ENCODE assay signal across 8 cellular contexts in genomic region chr11:6603287-6604080, GRCh38. TPM values are rescaled to one million over a fixed set of nuclear protein-coding genes. Genes with fewer than 3 reads are reported as not detected.
DNase-seq lines count a peak whose midpoint lies in the region; TF ChIP-seq lines count a peak whose summit lies in the region.

Gene ILK, plus strand, starts transcription at chr11:6603774. Its CDS starts 498 bp downstream, at chr11:6604272.
Gene RRP8, minus strand, starts transcription at chr11:6603616. Its CDS starts 114 bp downstream, at chr11:6603502.

- peak within 1 kb of the TSS; percentile 90 for H3K27ac ChIP-seq in neural progenitor cell

- H3K9me3 Mint-ChIP-seq in neural progenitor cell: no peaks in the 10 kb centered on the region

- H3K36me3 ChIP-seq in ES-I3 (ENCODE audit: insufficient read depth, low read length) (peaks cover 15% of the 10 kb centered on the region), H7 (replicated peaks; ENCODE audit: control insufficient read depth, insufficient read depth, low read length) (peaks cover 24% of the 10 kb centered on the region), neural progenitor cell (peaks cover 4% of the 10 kb centered on the region)

- peak within 1 kb of the TSS; percentile 99 for H3K4me2 ChIP-seq in neural progenitor cell

- peaks cover 27% of the 10 kb centered on the region for H3F3A ChIP-seq in neural progenitor cell (ENCODE audit: low read depth)

- TF ChIP-seq CTCF in foreskin fibroblast (IDR thresholded peaks at IDR 0.05; ENCODE audit: low read depth, low read length): no peak
- TF ChIP-seq CTCF in neural progenitor cell (IDR thresholded peaks at IDR 0.05): peak; percentile 24

- H3K4me3 Mint-ChIP-seq in neural progenitor cell: no peak within 1 kb of the TSS

- H3K4me1 Mint-ChIP-seq in neural progenitor cell: peaks cover 20% of the 10 kb centered on the region

- H3K27ac Mint-ChIP-seq in neural progenitor cell: no peak within 1 kb of the TSS

- H4K20me1 ChIP-seq in neural progenitor cell (ENCODE audit: low read depth): no peaks in the 10 kb centered on the region

- no peaks in the 10 kb centered on the region for H3K27me3 Mint-ChIP-seq in neural progenitor cell (ENCODE audit: insufficient read depth, low read depth)

- DNase-seq in H7: peak; percentile 98
- peak; percentile 89 for DNase-seq in M059J (ENCODE audit: low read depth)
- peak; percentile 14 for DNase-seq in SIG-M5 (lab: John Stamatoyannopoulos, UW)
- DNase-seq in activated gamma-delta T cell (lab: John Stamatoyannopoulos, UW): peak; percentile 78
- DNase-seq in foreskin fibroblast: peak; percentile 90 to 97
- peak; percentile 96 for DNase-seq in neural progenitor cell (ENCODE audit: low spot score)
- peak; percentile 86 for DNase-seq in stromal cell of bone marrow (ENCODE audit: low read depth)

- H3K36me3 Mint-ChIP-seq in neural progenitor cell: peaks cover 13% of the 10 kb centered on the region

- H2AFZ ChIP-seq in neural progenitor cell (replicated peaks): peak within 1 kb of the TSS; percentile 97

- H3K4me3 ChIP-seq in H7 (ENCODE audit: insufficient read depth, low read depth, low read length): peak within 1 kb of the TSS; percentile 95
- H3K4me3 ChIP-seq in foreskin fibroblast (ENCODE audit: low read depth in 1 of 2, low read length in 2 of 2): peak within 1 kb of the TSS; percentile 86 to 97
- H3K4me3 ChIP-seq in neural progenitor cell: peak within 1 kb of the TSS; percentile 85

- peaks cover 64% of the 10 kb centered on the region for H3K79me2 ChIP-seq in neural progenitor cell (ENCODE audit: low read depth)

- H3K27me3 ChIP-seq in H7 (ENCODE audit: control insufficient read depth, insufficient read depth, low read length) (no peaks in the 10 kb centered on the region), neural progenitor cell (no peaks in the 10 kb centered on the region)

- H3K4me1 ChIP-seq in ES-I3 (ENCODE audit: insufficient read depth, low read length) (peaks cover 20% of the 10 kb centered on the region), neural progenitor cell (peaks cover 23% of the 10 kb centered on the region)

- H3K9ac ChIP-seq in ES-I3 (ENCODE audit: low read depth, low read length) (peak within 1 kb of the TSS; percentile 96), neural progenitor cell (peak within 1 kb of the TSS; percentile 89)

- H3K9me3 ChIP-seq in ES-I3 (ENCODE audit: control insufficient read depth, insufficient read depth, low read length): no peaks in the 10 kb centered on the region
- no peaks in the 10 kb centered on the region for H3K9me3 ChIP-seq in neural progenitor cell (ENCODE audit: low read depth)

RNA-seq across cellular contexts. Expression of gene ILK, which starts in this region (rescaled TPM):
- 114 and 130 TPM in 2 replicates for total RNA-seq in H7 (2014; rRNA removed; shearing (Covaris generic))
- total RNA-seq in M059J (2014; rRNA removed; shearing (Covaris generic)): 152 and 201 TPM in 2 replicates
- 85.6 and 98.7 TPM in 2 replicates for total RNA-seq in neural progenitor cell (ENCODE audit: low replicate concordance)

RNA-seq across cellular contexts. Expression of gene RRP8, which starts in this region (rescaled TPM):
- 18.0 and 20.1 TPM in 2 replicates for total RNA-seq in H7 (2014; rRNA removed; shearing (Covaris generic))
- 18.0 and 18.8 TPM in 2 replicates for total RNA-seq in M059J (2014; rRNA removed; shearing (Covaris generic))
- 12.3 and 16.0 TPM in 2 replicates for total RNA-seq in neural progenitor cell (ENCODE audit: low replicate concordance)

Comparison
In these comparisons a context has a peak if more than half of its experiments do, and no peak if none do; other contexts are left out.
1. Peak in every context shown above with its lines: DNase-seq, H3K4me3 ChIP-seq and H3K27ac ChIP-seq.
2. DNase-seq: peak in every context shown above with its lines; median percentile 98 in H7; 96 in neural progenitor cell; 94 in foreskin fibroblast; 89 in M059J; 86 in stromal cell of bone marrow; 78 in activated gamma-delta T cell; 14 in SIG-M5.